1 cellular context compared by ENCODE assay signal in genomic region chr16:12609937-12610699, GRCh38.
TF ChIP-seq lines count a peak whose summit lies in the region.

No MANE protein-coding gene starts in this region.

TF ChIP-seq in HepG2, 621 proteins besides CTCF, POLR2A, EP300 and RAD21 (continued from another document and continues in another):
- TF ChIP-seq ZBTB40 (IDR thresholded peaks at IDR 0.05), result no peak
- TF ChIP-seq ZBTB40 (CRISPR knock-in tag; IDR thresholded peaks at IDR 0.05), result no peak
- no peak for TF ChIP-seq GABPA (IDR thresholded peaks at IDR 0.05; ENCODE audit: low read depth, low read length)
- no peak for TF ChIP-seq GABPA (CRISPR knock-in tag; IDR thresholded peaks at IDR 0.05; ENCODE audit: low read depth)
- no peak for TF ChIP-seq ZBTB25 (CRISPR knock-in tag; IDR thresholded peaks at IDR 0.05)
- TF ChIP-seq ZNF138 (CRISPR knock-in tag; IDR thresholded peaks at IDR 0.05; ENCODE audit: low read depth), result no peak
- 0 out of 2 replicates have a peak, but pooled peaks have one; percentile 35 for TF ChIP-seq ZBTB26 (CRISPR knock-in tag; IDR thresholded peaks at IDR 0.05; ENCODE audit: borderline replicate concordance)
- TF ChIP-seq SP4 (CRISPR knock-in tag; IDR thresholded peaks at IDR 0.05), result peak; percentile 56
- TF ChIP-seq ZFP41 (CRISPR knock-in tag; IDR thresholded peaks at IDR 0.05; ENCODE audit: borderline replicate concordance), result no peak
- TF ChIP-seq REXO4 (CRISPR knock-in tag; IDR thresholded peaks at IDR 0.05; ENCODE audit: borderline replicate concordance), result no peak
- TF ChIP-seq ZNF543 (CRISPR knock-in tag; IDR thresholded peaks at IDR 0.05), result no peak
- no peak for TF ChIP-seq ZNF383 (CRISPR knock-in tag; IDR thresholded peaks at IDR 0.05; ENCODE audit: borderline replicate concordance)
- no peak for TF ChIP-seq RFX1 (IDR thresholded peaks at IDR 0.05)
- TF ChIP-seq PRMT3 (CRISPR knock-in tag; IDR thresholded peaks at IDR 0.05; ENCODE audit: borderline replicate concordance, low read depth), result no peak
- TF ChIP-seq XRCC5 (optimal IDR thresholded peaks at IDR 0.05; ENCODE audit: low read length), result no peak
- no peak for TF ChIP-seq E2F5 (CRISPR knock-in tag; conservative IDR thresholded peaks at IDR 0.05)
- TF ChIP-seq TCF7 (IDR thresholded peaks at IDR 0.05; ENCODE audit: low read depth), result no peak
- TF ChIP-seq ZNF614 (CRISPR knock-in tag; IDR thresholded peaks at IDR 0.05; ENCODE audit: borderline replicate concordance), result no peak
- TF ChIP-seq ZNF615 (CRISPR knock-in tag; IDR thresholded peaks at IDR 0.05; ENCODE audit: borderline replicate concordance), result no peak
- TF ChIP-seq ZNF256 (CRISPR knock-in tag; conservative IDR thresholded peaks at IDR 0.05), result no peak
- no peak for TF ChIP-seq REPIN1 (CRISPR knock-in tag; IDR thresholded peaks at IDR 0.05; ENCODE audit: borderline replicate concordance, low read depth)
- no peak for TF ChIP-seq MLXIP (CRISPR knock-in tag; IDR thresholded peaks at IDR 0.05; ENCODE audit: borderline replicate concordance)
- no peak for TF ChIP-seq ZNF510 (CRISPR knock-in tag; IDR thresholded peaks at IDR 0.05; ENCODE audit: low read depth)
- TF ChIP-seq ZEB1 (IDR thresholded peaks at IDR 0.05; ENCODE audit: insufficient replicate concordance, low read depth), result peak; percentile 72
- TF ChIP-seq ZNF75D (CRISPR knock-in tag; IDR thresholded peaks at IDR 0.05; ENCODE audit: borderline replicate concordance), result no peak
- TF ChIP-seq RELA (CRISPR knock-in tag; IDR thresholded peaks at IDR 0.05), result no peak
- TF ChIP-seq CENPT (CRISPR knock-in tag; IDR thresholded peaks at IDR 0.05; ENCODE audit: low read depth), result no peak
- no peak for TF ChIP-seq AGO2 (optimal IDR thresholded peaks at IDR 0.05; ENCODE audit: low read depth, low read length)
- peak; percentile 86 for TF ChIP-seq ZNF770 (CRISPR knock-in tag; IDR thresholded peaks at IDR 0.05)
- no peak for TF ChIP-seq ZNF605 (CRISPR knock-in tag; IDR thresholded peaks at IDR 0.05)
- TF ChIP-seq DDIT3 (CRISPR knock-in tag; IDR thresholded peaks at IDR 0.05), result no peak
- no peak for TF ChIP-seq ZNF251 (CRISPR knock-in tag; IDR thresholded peaks at IDR 0.05)
- TF ChIP-seq MYPOP (CRISPR knock-in tag; IDR thresholded peaks at IDR 0.05), result no peak
- no peak for TF ChIP-seq ATRX (CRISPR knock-in tag; IDR thresholded peaks at IDR 0.05; ENCODE audit: borderline replicate concordance)
- no peak for TF ChIP-seq ZNF549 (CRISPR knock-in tag; IDR thresholded peaks at IDR 0.05)
- no peak for TF ChIP-seq HNRNPL (IDR thresholded peaks at IDR 0.05; ENCODE audit: low read depth, low read length)
- TF ChIP-seq SNAPC5 (CRISPR knock-in tag; IDR thresholded peaks at IDR 0.05; ENCODE audit: borderline replicate concordance), result no peak
- TF ChIP-seq HNRNPK (IDR thresholded peaks at IDR 0.05; ENCODE audit: low read depth, low read length, poor library complexity, severe bottlenecking), result no peak
- TF ChIP-seq THAP11 (CRISPR knock-in tag; IDR thresholded peaks at IDR 0.05), result no peak
- no peak for TF ChIP-seq JUNB (CRISPR knock-in tag; IDR thresholded peaks at IDR 0.05; ENCODE audit: borderline replicate concordance)
- no peak for TF ChIP-seq PHF21A (CRISPR knock-in tag; IDR thresholded peaks at IDR 0.05)
- no peak for TF ChIP-seq TGIF2 (CRISPR knock-in tag; IDR thresholded peaks at IDR 0.05)
- TF ChIP-seq PBX3 (CRISPR knock-in tag; IDR thresholded peaks at IDR 0.05; ENCODE audit: borderline replicate concordance), result no peak
